ENCODE assay signal across 8 cellular contexts in the genomic region with DNA sequence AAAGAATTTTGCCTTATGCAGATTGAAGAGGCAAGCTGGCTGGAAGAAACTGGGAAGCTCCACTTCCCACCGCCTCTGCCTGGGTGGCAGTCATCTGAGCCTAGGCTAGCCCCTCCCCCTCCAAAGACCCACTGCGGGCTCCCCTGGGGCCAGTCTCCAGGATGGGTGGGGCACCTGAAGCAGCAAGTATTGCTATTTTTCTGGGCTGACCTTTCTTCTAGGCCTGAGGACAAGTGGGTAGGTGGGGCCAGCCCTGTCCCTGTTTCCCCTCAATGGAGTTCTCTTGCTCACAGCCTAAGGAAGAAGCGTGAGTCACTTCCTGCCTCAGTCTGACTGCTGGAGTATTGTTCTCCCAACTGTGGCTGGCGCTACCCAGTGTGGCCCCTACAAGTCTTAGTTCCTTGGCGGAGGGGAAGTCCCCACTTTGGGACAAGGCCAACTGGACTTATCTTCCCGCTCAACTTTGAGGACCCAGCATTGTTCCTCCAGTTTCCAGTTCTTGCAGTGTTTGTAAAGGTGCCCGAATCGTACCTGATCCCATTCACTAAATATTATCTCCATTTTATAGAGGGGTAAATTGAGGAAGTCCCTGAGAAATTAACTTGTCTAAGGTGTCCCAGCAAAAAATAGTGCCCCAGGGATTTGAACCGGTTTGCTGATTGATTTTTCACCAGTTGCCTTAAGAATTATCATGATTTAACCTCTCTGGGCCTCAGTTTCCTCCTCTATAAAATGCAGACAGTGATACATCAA. TPM values are rescaled to one million over a fixed set of nuclear protein-coding genes. Genes with fewer than 3 reads are reported as not detected.
DNase-seq lines count a peak whose midpoint lies in the region; ATAC-seq and TF ChIP-seq lines count a peak whose summit lies in the region.

No MANE protein-coding gene starts in this region.

- intact Hi-C loops in IMR-90 (cut with micrococcal nuclease), result loop anchor here (5.0 kb wide), 2 partner anchors 152 to 222 kb away; partner anchors contain the start of gene BLM

- DNase-seq in CD1c-positive myeloid dendritic cell (ENCODE audit: extremely low spot score) (peak; percentile 91), IMR-90 (peak; percentile 84), T-helper 17 cell (peak in 1 of 3 donors; percentile 41), lung microvascular endothelial cell (ENCODE audit: low read depth in 2 of 2) (peak; percentile 67 to 97)
- DNase-seq in stimulated activated naive CD4-positive, alpha-beta T cell treated with Interleukin-2 at 50 U/mL for 16 hours (lab: John Stamatoyannopoulos, UW), result peak; percentile 29

- peak overlapping the region; percentile 81 for H3K14ac ChIP-seq in IMR-90 (replicated peaks; ENCODE audit: low read depth, low read length)

- H3K27ac ChIP-seq in IMR-90 (ENCODE audit: insufficient read depth, low read length) (peak overlapping the region; percentile 48), duodenal mucosa (ENCODE audit: low read depth, low read length) (peak overlapping the region; percentile 17)

- peaks cover 17 to 40% of the 10 kb centered on the region in 2 experiments for H3K79me1 ChIP-seq in IMR-90 (ENCODE audit: low read depth in 1 of 2, low read length in 2 of 2)

- H3K23ac ChIP-seq in IMR-90 (ENCODE audit: low read depth, low read length), result peak overlapping the region; percentile 82

- H3K4me1 Mint-ChIP-seq in T-helper 17 cell, result peaks cover 46% of the 10 kb centered on the region

- H3K36me3 Mint-ChIP-seq in T-helper 17 cell (ENCODE audit: low read depth), result peaks cover 2% of the 10 kb centered on the region

- H3K4me1 ChIP-seq in IMR-90 (ENCODE audit: control insufficient read depth, insufficient read depth, low read length) (peaks cover 33% of the 10 kb centered on the region), duodenal mucosa (ENCODE audit: control insufficient read depth in 1 of 2, insufficient read depth in 2 of 2, low read length in 2 of 2) (peaks cover 49 to 50% of the 10 kb centered on the region in 2 donors)

- in situ Hi-C loops in IMR-90 (cut with MboI; ENCODE audit: low sequenced_read_pairs), result no loop called here

- H2BK15ac ChIP-seq in IMR-90 (ENCODE audit: low read depth, low read length), result peak overlapping the region; percentile 67; the same call in 2 of the 3 replicates

- H4K91ac ChIP-seq in IMR-90 (ENCODE audit: insufficient read depth, low read depth, low read length), result peak overlapping the region; percentile 81

- peaks cover 20% of the 10 kb centered on the region for H4K20me1 ChIP-seq in IMR-90 (ENCODE audit: insufficient read depth, low read length)

- H2AFZ ChIP-seq in IMR-90 (replicated peaks; ENCODE audit: low read length, poor library complexity), result peak overlapping the region; percentile 69

- no peak for TF ChIP-seq POLR2A in IMR-90 (IDR thresholded peaks at IDR 0.05; ENCODE audit: low read depth, low read length)

- H2BK5ac ChIP-seq in IMR-90 (ENCODE audit: low read depth, low read length, poor library complexity, severe bottlenecking), result peak overlapping the region; percentile 89

- ATAC-seq in IMR-90 (ENCODE audit: low read depth) (peak; percentile 24), T-helper 17 cell (peak; percentile 39), HG02870 (IDR thresholded peaks at IDR 0.05; ENCODE audit: unreplicated experiment) (no peak), GM21737 (IDR thresholded peaks at IDR 0.05; ENCODE audit: unreplicated experiment) (no peak)

- peak overlapping the region; percentile 92 for H3K4me3 Mint-ChIP-seq in T-helper 17 cell

- H3K9ac ChIP-seq in IMR-90 (ENCODE audit: low read depth, low read length) (no peak overlapping the region), duodenal mucosa (ENCODE audit: low read depth in 1 of 2, low read length in 2 of 2) (peak overlapping the region; percentile 72 to 87)

- H4K8ac ChIP-seq in IMR-90 (ENCODE audit: low read depth in 2 of 2, low read length in 2 of 2), result peak overlapping the region; percentile 80 to 98

- H3K9me3 ChIP-seq in IMR-90 (ENCODE audit: control insufficient read depth, insufficient read depth, low read length) (no peaks in the 10 kb centered on the region), T-helper 17 cell (ENCODE audit: control insufficient read depth, low read length, poor library complexity, severe bottlenecking) (no peaks in the 10 kb centered on the region), duodenal mucosa (ENCODE audit: control insufficient read depth in 1 of 2, low read length in 2 of 2) (no peaks in the 10 kb centered on the region)

- H3K56ac ChIP-seq in IMR-90 (ENCODE audit: extremely low read depth, insufficient read depth, low read length), result no peak overlapping the region; the same call in 1 of the 2 replicates

- peak overlapping the region; percentile 93 for H2AK5ac ChIP-seq in IMR-90 (ENCODE audit: low read depth, low read length)

- peak overlapping the region; percentile 89 for H2AK9ac ChIP-seq in IMR-90 (replicated peaks; ENCODE audit: low read depth, low read length, poor library complexity)

- H3K27me3 Mint-ChIP-seq in T-helper 17 cell, result no peaks in the 10 kb centered on the region

- H3K4ac ChIP-seq in IMR-90 (ENCODE audit: low read depth, low read length), result peak overlapping the region; percentile 89

- WGBS in IMR-90 (ENCODE audit: extremely low coverage in 2 of 2, insufficient read length in 1 of 2), 2 experiments, result 67% methylated on average over 1 of the region's 9 CpGs; no CpG with 5 or more reads in 1 of the 2 experiments

- no peaks in the 10 kb centered on the region; the same call in 1 of the 2 replicates for H3K27me3 ChIP-seq in IMR-90 (ENCODE audit: control insufficient read depth, insufficient read depth, low read length)
- H3K27me3 ChIP-seq in duodenal mucosa (ENCODE audit: control insufficient read depth in 1 of 2, insufficient read depth in 2 of 2, low read length in 2 of 2), result no peaks in the 10 kb centered on the region

- peak overlapping the region; percentile 8; the same call in 1 of the 2 replicates for H4K5ac ChIP-seq in IMR-90 (ENCODE audit: low read depth, low read length)

- H2BK20ac ChIP-seq in IMR-90 (ENCODE audit: low read depth, low read length), result peak overlapping the region; percentile 61; the same call in 1 of the 2 replicates

- CTCF ChIA-PET in IMR-90 (lab: Yijun Ruan, JAX), result interaction anchor here (0.7 kb wide), 1 partner anchor 161 kb away, joined by 3 read pairs; no protein-coding TSS in a partner anchor

- no peak overlapping the region; the same call in 1 of the 2 replicates for H3K18ac ChIP-seq in IMR-90 (ENCODE audit: low read depth, low read length)

- BruUV-seq in IMR-90 (replicated peaks; lab: Mats Ljungman, UMichigan), result no TSS peak

- H3K4me3 ChIP-seq in IMR-90 (ENCODE audit: insufficient read depth, low read depth, low read length), result no peak overlapping the region
- H3K4me3 ChIP-seq in duodenal mucosa (ENCODE audit: low read depth in 1 of 2, low read length in 2 of 2), result peak overlapping the region; percentile 67 to 81

- TF ChIP-seq CTCF in IMR-90 (conservative IDR thresholded peaks at IDR 0.05; ENCODE audit: low read depth, low read length), result no peak

- TF ChIP-seq RAD21 in IMR-90 (IDR thresholded peaks at IDR 0.05; ENCODE audit: low read length), result no peak

- H3K4me2 ChIP-seq in IMR-90 (ENCODE audit: low read depth, low read length), result no peak overlapping the region

- peaks cover 14% of the 10 kb centered on the region for H3K9me1 ChIP-seq in IMR-90 (ENCODE audit: insufficient read depth, low read length)

- dilution Hi-C loops in IMR-90 (cut with HindIII; ENCODE audit: low sequenced_read_pairs, unreplicated experiment), result no loop called here

- H3K27ac Mint-ChIP-seq in T-helper 17 cell, result peak overlapping the region; percentile 95

- POLR2A ChIA-PET in IMR-90 (lab: Charles Lee; ENCODE audit: unreplicated experiment), result no interaction called here

- H2BK120ac ChIP-seq in IMR-90 (ENCODE audit: low read depth, low read length), result peak overlapping the region; percentile 82

- H3K36me3 ChIP-seq in IMR-90 (ENCODE audit: control insufficient read depth, insufficient read depth, low read length), result no peaks in the 10 kb centered on the region
- no peaks in the 10 kb centered on the region for H3K36me3 ChIP-seq in duodenal mucosa (ENCODE audit: control insufficient read depth in 1 of 2, insufficient read depth in 2 of 2, low read length in 2 of 2)

TF ChIP-seq in IMR-90, 13 proteins besides CTCF, POLR2A, EP300 and RAD21:
- TF ChIP-seq BHLHE40 (IDR thresholded peaks at IDR 0.05; ENCODE audit: low read depth, low read length) (no peak), RCOR1 (IDR thresholded peaks at IDR 0.05; ENCODE audit: insufficient replicate concordance, low read length) (peak; percentile 31), NFE2L2 (IDR thresholded peaks at IDR 0.05; ENCODE audit: low read depth, low read length) (no peak), CEBPB (IDR thresholded peaks at IDR 0.05; ENCODE audit: low read depth, low read length) (no peak), FOS (IDR thresholded peaks at IDR 0.05; ENCODE audit: low read depth, low read length) (peak; percentile 23; the same call in 1 of the 2 replicates), MAZ (IDR thresholded peaks at IDR 0.05; ENCODE audit: borderline replicate concordance, low read depth, low read length) (0 out of 2 replicates have a peak, but pooled peaks have one; percentile 23), RFX5 (IDR thresholded peaks at IDR 0.05; ENCODE audit: low read depth, low read length) (no peak), MXI1 (IDR thresholded peaks at IDR 0.05; ENCODE audit: borderline replicate concordance, low read depth, low read length) (no peak)

RNA-seq across cellular contexts. Expression of gene FURIN, which starts 1.4 kb away (rescaled TPM):
- 30.8 and 34.8 TPM in 2 replicates for total RNA-seq in IMR-90 (2012; rRNA removed)
- polyA plus RNA-seq in IMR-90 (2012; rRNA removed), result 54.3 and 59.5 TPM in 2 replicates
- 63.9 and 93.8 TPM in 2 replicates for polyA plus RNA-seq in IMR-90 (2012; cell fraction: cytosol; rRNA removed)
- 31.1 and 62.0 TPM in 2 replicates for polyA plus RNA-seq in IMR-90 (2012; cell fraction: nucleus; rRNA removed; ENCODE audit: low replicate concordance)
- 100 to 1,000 TPM; 133 to 260 TPM for total RNA-seq in T-helper 17 cell
- 47.9 and 56.0 TPM in 2 replicates for total RNA-seq in lung microvascular endothelial cell

RNA-seq across cellular contexts. Expression of gene FES, which starts 14.5 kb away (rescaled TPM):
- total RNA-seq in IMR-90 (2012; rRNA removed), result 9.7 and 11.7 TPM in 2 replicates
- polyA plus RNA-seq in IMR-90 (2012; rRNA removed), result 10.5 and 12.5 TPM in 2 replicates
- 7.8 and 7.9 TPM in 2 replicates for polyA plus RNA-seq in IMR-90 (2012; cell fraction: cytosol; rRNA removed)
- 61.9 and 147 TPM in 2 replicates for polyA plus RNA-seq in IMR-90 (2012; cell fraction: nucleus; rRNA removed; ENCODE audit: low replicate concordance)
- total RNA-seq in T-helper 17 cell, result 10 to 100 TPM in 1 of 2 donors, 1 to 10 TPM in 1; 6.0 to 12.7 TPM
- 45.5 and 49.0 TPM in 2 replicates for total RNA-seq in lung microvascular endothelial cell

RNA-seq across cellular contexts. Expression of gene MAN2A2, which starts 33.3 kb away (rescaled TPM):
- total RNA-seq in IMR-90 (2012; rRNA removed) (3.4 and 6.1 TPM in 2 replicates), T-helper 17 cell (100 to 1,000 TPM; 159 to 186 TPM), lung microvascular endothelial cell (16.8 and 28.8 TPM in 2 replicates)
- polyA plus RNA-seq in IMR-90 (2012; rRNA removed), result 52.5 and 55.5 TPM in 2 replicates
- polyA plus RNA-seq in IMR-90 (2012; cell fraction: cytosol; rRNA removed), result 22.5 and 26.8 TPM in 2 replicates
- 104 and 294 TPM in 2 replicates for polyA plus RNA-seq in IMR-90 (2012; cell fraction: nucleus; rRNA removed; ENCODE audit: low replicate concordance)

Comparison
In these comparisons a context has a peak if more than half of its experiments do, and no peak if none do; other contexts are left out.
1. ATAC-seq: peak in IMR-90 (single experiment) and T-helper 17 cell (single experiment); none in HG02870 (single experiment) and GM21737 (single experiment).